10 cellular contexts compared by ENCODE assay signal in genomic region chr19:1508507-1508856, GRCh38. TPM values are rescaled to one million over a fixed set of nuclear protein-coding genes. Genes with fewer than 3 reads are reported as not detected.
A peak's percentile ranks its signal among the peaks of the same experiment; 100 is the strongest.
DNase-seq lines count a peak whose midpoint lies in the region; ATAC-seq and TF ChIP-seq lines count a peak whose summit lies in the region.
"Had no signal": no experiment of that assay in that cellular context is flagged by ENCODE, and none has a peak within 500 bp of the region (broad histone marks: within the 10 kb centered on the region; RNA-seq: fewer than 3 reads in every experiment).

No MANE protein-coding gene starts in this region.

- CTCF ChIA-PET in CD4-positive, alpha-beta memory T cell (lab: Charles Lee; ENCODE audit: partially characterized antibody): interaction anchor here (0.7 to 1.5 kb wide), 3 partner anchors 17 to 66 kb away, joined by 3 read pairs; partner anchors contain the start of gene REEP6

- no peak overlapping the region for H2AK5ac ChIP-seq in trophoblast cell (ENCODE audit: low read length)

- no peak overlapping the region for H3K9ac ChIP-seq in trophoblast cell (ENCODE audit: low read length)

- H3K4me3 Mint-ChIP-seq in CD4-positive, alpha-beta memory T cell: peak overlapping the region in 4 of 8 donors; percentile 41 to 72 (median 60)

- H2BK120ac ChIP-seq in trophoblast cell (ENCODE audit: insufficient read depth, low read length, poor library complexity): no peak overlapping the region

- H2BK12ac ChIP-seq in trophoblast cell (ENCODE audit: low read length): no peak overlapping the region

- H3K4me1 ChIP-seq in CD4-positive, alpha-beta memory T cell (ENCODE audit: insufficient read depth, low read length): peaks cover 27% of the 10 kb centered on the region
- H3K4me1 ChIP-seq in RWPE2 (ENCODE audit: insufficient read depth, poor library complexity, severe bottlenecking) (peaks cover 4% of the 10 kb centered on the region), esophagus squamous epithelium (peaks cover 41 to 72% (median 41%) of the 10 kb centered on the region in 3 donors), trophoblast cell (ENCODE audit: control insufficient read depth in 1 of 2, insufficient read depth in 2 of 2, low read length in 2 of 2) (peaks cover 4 to 6% of the 10 kb centered on the region in 2 experiments)

- 34 to 42% methylated on average over 5 to 6 of the region's 12 CpGs for WGBS in esophagus squamous epithelium, 2 donors
- no CpG with 5 or more reads among the region's 12 CpGs for WGBS in trophoblast cell (ENCODE audit: extremely low coverage, insufficient coverage, insufficient read length)

- H3K36me3 Mint-ChIP-seq in CD4-positive, alpha-beta memory T cell: peaks cover 0 to 3% of the 10 kb centered on the region in 2 donors

- no peak overlapping the region for H2AFZ ChIP-seq in trophoblast cell (ENCODE audit: insufficient read depth, low read length, poor library complexity)

- peaks cover 11% of the 10 kb centered on the region for H3K79me1 ChIP-seq in trophoblast cell (ENCODE audit: low read length)

- H3K4me2 ChIP-seq in trophoblast cell (ENCODE audit: low read length): peak overlapping the region; percentile 13

- H3K4ac ChIP-seq in trophoblast cell (ENCODE audit: low read depth, low read length): no peak overlapping the region

- POLR2A ChIA-PET in CD4-positive, alpha-beta memory T cell (lab: Charles Lee; ENCODE audit: partially characterized antibody): no interaction called here

- H3K9me3 Mint-ChIP-seq in CD4-positive, alpha-beta memory T cell: peaks cover 0 to 2% (median 0%) of the 10 kb centered on the region in 8 donors
- H3K9me3 Mint-ChIP-seq: T-helper 1 cell treated with Interleukin-12 subunit alpha and Interleukin-12 subunit beta and Interleukin-4 antibody, amounts not matched to agents 30 μg/mL and 1 μg/mL, for 36 hours had no signal

- no peak overlapping the region for H4K12ac ChIP-seq in trophoblast cell (ENCODE audit: low read depth, low read length)

- no peaks in the 10 kb centered on the region for H3K27me3 ChIP-seq in CD4-positive, alpha-beta memory T cell (ENCODE audit: insufficient read depth, low read length)
- H3K27me3 ChIP-seq in RWPE2 (ENCODE audit: insufficient read depth, poor library complexity, severe bottlenecking): no peaks in the 10 kb centered on the region
- peaks cover 0 to 35% (median under 1%) of the 10 kb centered on the region in 4 donors for H3K27me3 ChIP-seq in esophagus squamous epithelium
- no peaks in the 10 kb centered on the region for H3K27me3 ChIP-seq in trophoblast cell (ENCODE audit: insufficient read depth, low read length)

- H3K27me3 Mint-ChIP-seq in CD4-positive, alpha-beta memory T cell: peaks cover 1 to 19% of the 10 kb centered on the region in 2 donors

- peaks cover 10 to 32% (median 15%) of the 10 kb centered on the region in 4 donors for H3K4me1 Mint-ChIP-seq in CD4-positive, alpha-beta memory T cell

- intact Hi-C loops in CD4-positive, alpha-beta memory T cell (cut with micrococcal nuclease): no loop called here
- intact Hi-C loops in esophagus squamous epithelium (cut with DNase I): no loop called here

- DNase-seq in CD4-positive, alpha-beta memory T cell: no peak
- DNase-seq in RWPE2 (ENCODE audit: low spot score) (no peak), esophagus squamous epithelium (lab: John Stamatoyannopoulos, UW) (no peak), trophoblast cell (peak in 1 of 2 donors; percentile 44), erythroblast (lab: John Stamatoyannopoulos, UW) (no peak), middle frontal gyrus (ENCODE audit: extremely low spot score, low spot score) (no peak)
- no peak for DNase-seq in activated CD4-positive, alpha-beta T cell treated with anti-CD3 and anti-CD28 coated beads for 4 hours

- no peaks in the 10 kb centered on the region for H3K36me3 ChIP-seq in CD4-positive, alpha-beta memory T cell (ENCODE audit: insufficient read depth, low read length)
- no peaks in the 10 kb centered on the region for H3K36me3 ChIP-seq in RWPE2 (ENCODE audit: low read depth)
- H3K36me3 ChIP-seq in esophagus squamous epithelium: peaks cover 0 to 16% (median 0%) of the 10 kb centered on the region in 3 donors
- no peaks in the 10 kb centered on the region for H3K36me3 ChIP-seq in trophoblast cell (ENCODE audit: control insufficient read depth in 1 of 2, insufficient read depth in 2 of 2, low read length in 2 of 2)

- H4K8ac ChIP-seq in trophoblast cell (ENCODE audit: low read depth, low read length): no peak overlapping the region

- no peak overlapping the region for H3K14ac ChIP-seq in trophoblast cell (ENCODE audit: low read length)

- H3K79me2 ChIP-seq in trophoblast cell (ENCODE audit: control insufficient read depth, insufficient read depth, low read length, poor library complexity): peaks cover 2% of the 10 kb centered on the region

- H4K91ac ChIP-seq in trophoblast cell (ENCODE audit: low read depth, low read length): no peak overlapping the region

- TF ChIP-seq POLR2A in esophagus squamous epithelium (IDR thresholded peaks at IDR 0.05) (no peak), erythroblast (IDR thresholded peaks at IDR 0.05; ENCODE audit: low read length) (no peak)

- no peaks in the 10 kb centered on the region for H3K9me3 ChIP-seq in CD4-positive, alpha-beta memory T cell (ENCODE audit: control insufficient read depth in 1 of 2, low read length in 2 of 2)
- H3K9me3 ChIP-seq in RWPE2 (ENCODE audit: severe bottlenecking): peaks cover 2% of the 10 kb centered on the region
- no peaks in the 10 kb centered on the region for H3K9me3 ChIP-seq in esophagus squamous epithelium
- peaks cover 19% of the 10 kb centered on the region for H3K9me3 ChIP-seq in trophoblast cell (ENCODE audit: insufficient read depth, low read depth, low read length)

- H3K4me3 ChIP-seq in CD4-positive, alpha-beta memory T cell (ENCODE audit: low read length in 2 of 2): no peak overlapping the region
- H3K4me3 ChIP-seq in RWPE2 (ENCODE audit: severe bottlenecking): no peak overlapping the region
- H3K4me3 ChIP-seq in esophagus squamous epithelium: peak overlapping the region; percentile 24 to 65 (median 46)
- no peak overlapping the region for H3K4me3 ChIP-seq in trophoblast cell (ENCODE audit: low read depth, low read length)

- H3K27ac Mint-ChIP-seq in CD4-positive, alpha-beta memory T cell: peak overlapping the region in 4 of 7 donors; percentile 9 to 88 (median 62)

- TF ChIP-seq CTCF in RWPE2 (IDR thresholded peaks at IDR 0.05; ENCODE audit: poor library complexity, severe bottlenecking): no peak
- no peak for TF ChIP-seq CTCF in esophagus squamous epithelium (IDR thresholded peaks at IDR 0.05)

- H2BK5ac ChIP-seq in trophoblast cell (ENCODE audit: low read depth, low read length, poor library complexity): no peak overlapping the region

- H3K18ac ChIP-seq in trophoblast cell (ENCODE audit: low read length): no peak overlapping the region

- ATAC-seq in RWPE2 (ENCODE audit: low read depth) (no peak), GM21723 (IDR thresholded peaks at IDR 0.05; ENCODE audit: unreplicated experiment) (no peak)

- no peak overlapping the region for H3K23ac ChIP-seq in trophoblast cell (ENCODE audit: low read length)

- H3K27ac ChIP-seq in CD4-positive, alpha-beta memory T cell (ENCODE audit: low read depth, low read length): no peak overlapping the region
- peak overlapping the region; percentile 38 for H3K27ac ChIP-seq in RWPE2 (ENCODE audit: poor library complexity, severe bottlenecking)
- peak overlapping the region; percentile 86 to 93 (median 90) for H3K27ac ChIP-seq in esophagus squamous epithelium
- no peak overlapping the region for H3K27ac ChIP-seq in trophoblast cell (ENCODE audit: low read depth, low read length)

RNA-seq across cellular contexts. Expression of gene ADAMTSL5, which starts 4.3 kb away (rescaled TPM):
- total RNA-seq in CD4-positive, alpha-beta memory T cell: 1 to 10 TPM; 2.4 to 3.6 TPM
- polyA plus RNA-seq in CD4-positive, alpha-beta memory T cell: 1 to 10 TPM; 1.5 to 2.3 TPM
- 10 to 100 TPM; 13.5 to 20.8 (median 18.8) TPM for total RNA-seq in esophagus squamous epithelium
- 7.5 and 7.6 TPM in 2 replicates for polyA plus RNA-seq in trophoblast cell (2013)

RNA-seq across cellular contexts. Expression of gene PLK5, which starts 15.4 kb away (rescaled TPM):
- not detected for total RNA-seq in CD4-positive, alpha-beta memory T cell
- not detected for polyA plus RNA-seq in CD4-positive, alpha-beta memory T cell
- total RNA-seq in esophagus squamous epithelium: under 1 TPM in 2 of 4 donors, not detected in 2; 0.19 to 0.66 TPM
- 0.01 TPM in 1 of 2 replicates, not detected in the other for polyA plus RNA-seq in trophoblast cell (2013)
- total RNA-seq: liver had no signal

RNA-seq across cellular contexts. Expression of gene REEP6, which starts 17.5 kb away (rescaled TPM):
- 1 to 10 TPM; 2.9 to 3.3 TPM for total RNA-seq in CD4-positive, alpha-beta memory T cell
- polyA plus RNA-seq in CD4-positive, alpha-beta memory T cell: 1 to 10 TPM in 1 of 2 donors, under 1 TPM in 1; 1.00 to 2.8 TPM
- total RNA-seq in esophagus squamous epithelium: 10 to 100 TPM in 2 of 4 donors, 1 to 10 TPM in 2; 5.7 to 13.8 (median 9.4) TPM
- polyA plus RNA-seq in trophoblast cell (2013): 4.2 and 4.8 TPM in 2 replicates

RNA-seq across cellular contexts. Expression of gene PCSK4, which starts 18.3 kb away (rescaled TPM):
- total RNA-seq in CD4-positive, alpha-beta memory T cell: 1 to 10 TPM; 3.1 to 3.7 TPM
- not detected for polyA plus RNA-seq in CD4-positive, alpha-beta memory T cell
- total RNA-seq in esophagus squamous epithelium: 1 to 10 TPM in 2 of 4 donors, under 1 TPM in 2; 0.35 to 5.5 (median 1.1) TPM
- polyA plus RNA-seq in trophoblast cell (2013): 3.6 and 3.7 TPM in 2 replicates

RNA-seq across cellular contexts. Expression of gene C19orf25, which starts 29.5 kb away (rescaled TPM):
- 10 to 100 TPM; 68.8 to 79.8 TPM for total RNA-seq in CD4-positive, alpha-beta memory T cell
- polyA plus RNA-seq in CD4-positive, alpha-beta memory T cell: 10 to 100 TPM; 41.5 to 48.9 TPM
- total RNA-seq in esophagus squamous epithelium: 10 to 100 TPM; 17.8 to 24.5 (median 23.0) TPM
- polyA plus RNA-seq in trophoblast cell (2013): 20.9 and 21.6 TPM in 2 replicates

Comparison
In these comparisons a context has a peak if more than half of its experiments do, and no peak if none do; other contexts are left out.
1. H3K27ac ChIP-seq: peak in RWPE2 (single experiment) and esophagus squamous epithelium (4 of 4); none in CD4-positive, alpha-beta memory T cell (single experiment) and trophoblast cell (single experiment).
2. H3K4me3 ChIP-seq: peak in esophagus squamous epithelium (4 of 4); none in CD4-positive, alpha-beta memory T cell (0 of 2), RWPE2 (single experiment) and trophoblast cell (single experiment).